Comparison of ENCODE assay signal across 9 cellular contexts in the genomic region with DNA sequence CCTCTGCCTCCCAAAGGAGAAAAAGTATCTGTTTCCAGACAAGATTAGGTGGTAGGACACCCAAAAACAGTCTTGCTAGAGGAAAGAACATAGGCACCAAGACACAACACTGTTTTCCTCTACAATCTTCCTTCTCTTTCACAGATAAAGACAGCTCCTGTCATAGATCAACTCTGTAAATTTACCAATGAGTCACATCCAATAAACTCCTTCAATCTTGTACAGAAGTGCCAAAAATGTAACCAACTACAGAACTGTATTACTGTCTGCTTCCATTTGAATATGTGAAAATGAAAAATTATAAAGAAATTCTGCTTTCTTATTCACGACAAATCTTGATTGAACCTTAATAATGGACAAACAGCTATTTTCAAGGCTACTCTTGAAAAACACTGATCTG.
"Had no signal": no experiment of that assay in that cellular context is flagged by ENCODE, and none has a peak within 500 bp of the region (broad histone marks: within the 10 kb centered on the region; RNA-seq: fewer than 3 reads in every experiment).

No MANE protein-coding gene starts in this region.

- H3K9me3 ChIP-seq: HAP-1 had no signal

- H3K4me3 Mint-ChIP-seq: GM23338, H9, HFFc6 had no signal

- H3K27ac ChIP-seq: GM23248 had no signal

- H3K4me1 ChIP-seq: HAP-1 had no signal

- H2AFZ ChIP-seq: GM23248, GM23338 had no signal

- H3K36me3 ChIP-seq: HAP-1 had no signal

- H3K4me3 ChIP-seq: GM23248, GM23338, HAP-1 had no signal

- H3K9ac ChIP-seq: GM23248 had no signal

- H3K4me1 Mint-ChIP-seq: GM23338, H9 had no signal

- H3K9me3 Mint-ChIP-seq: GM23338, H9, HFFc6 had no signal

- DNase-seq: GM23248, GOT3, H7, H9, HCEC 1CT, HFFc6 had no signal

- ATAC-seq: GM23338, HCT116 had no signal

- H3K27ac Mint-ChIP-seq: GM23338, H9, HFFc6 had no signal

- H3K4me2 ChIP-seq: GM23338 had no signal
